20 cellular contexts compared by ENCODE assay signal in the genomic region with DNA sequence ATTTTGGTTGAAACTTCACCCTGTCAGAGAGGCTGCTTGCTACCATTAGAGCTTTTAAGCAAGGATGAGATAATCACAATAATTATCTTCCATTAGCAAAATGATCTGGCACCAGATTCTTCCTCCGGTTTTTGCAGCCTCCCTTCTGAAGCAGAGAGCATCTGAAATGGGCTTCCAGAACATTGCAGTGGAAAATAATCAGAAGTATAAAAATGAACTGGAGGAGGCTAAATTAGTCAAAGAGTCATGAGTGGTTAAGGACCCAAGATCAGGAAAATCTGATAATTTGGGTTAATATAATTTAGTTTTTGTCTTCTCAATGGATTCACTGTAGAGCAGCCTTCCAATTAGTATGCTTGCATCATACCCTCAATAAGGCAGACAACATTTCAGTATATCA.
"Had no signal": no experiment of that assay in that cellular context is flagged by ENCODE, and none has a peak within 500 bp of the region (broad histone marks: within the 10 kb centered on the region; RNA-seq: fewer than 3 reads in every experiment).

No MANE protein-coding gene starts in this region.

- FAIRE-seq: bronchial epithelial cell had no signal

- ATAC-seq: activated CD8-positive, alpha-beta T cell treated with anti-CD3 and anti-CD28 coated beads for 36 hours; activated T-cell treated with anti-CD3 and anti-CD28 coated beads, Interleukin-2, amount 50 U/mL, for 72 hours; esophagus mucosa; left lung; lower lobe of right lung; natural killer cell; right cardiac atrium; stimulated activated naive B cell treated with anti-CD40 and anti-IgM and Interleukin-4, amounts not matched to agents 10 μg/mL and 1 μg/mL and 100 μg/mL, for 72 hours; upper lobe of right lung had no signal

- DNase-seq: activated B cell treated with CpG ODN at 0.5 μM for 24 hours; activated CD4-positive, alpha-beta T cell treated with anti-CD3 and anti-CD28 coated beads, Interleukin-2, amount 50 U/mL, for 1 hour; activated CD8-positive, alpha-beta T cell treated with anti-CD3 and anti-CD28 coated beads for 36 hours; activated naive CD4-positive, alpha-beta T cell treated with Interleukin-2 at 50 U/mL for 16 hours; activated T-cell treated with anti-CD3 and anti-CD28 coated beads, Interleukin-2, amount 50 U/mL, for 72 hours; anterior cingulate cortex; endodermal cell; foreskin fibroblast; lower lobe of right lung; mesendoderm; natural killer cell; right cardiac atrium; stimulated activated CD4-positive, alpha-beta T cell treated with anti-CD3 and anti-CD28 coated beads, Interleukin-15, amount 100 ng/mL, for 24 hours; stimulated activated CD4-positive, alpha-beta T cell treated with anti-CD3 and anti-CD28 coated beads, Interleukin-2, amount 100 ng/mL, for 24 hours; stimulated activated naive B cell treated with anti-CD40 and anti-IgM and Interleukin-4, amounts not matched to agents 10 μg/mL and 1 μg/mL and 100 μg/mL, for 72 hours; tibial artery; upper lobe of right lung had no signal
